ENCODE assay signal across 1 cellular context in the genomic region with DNA sequence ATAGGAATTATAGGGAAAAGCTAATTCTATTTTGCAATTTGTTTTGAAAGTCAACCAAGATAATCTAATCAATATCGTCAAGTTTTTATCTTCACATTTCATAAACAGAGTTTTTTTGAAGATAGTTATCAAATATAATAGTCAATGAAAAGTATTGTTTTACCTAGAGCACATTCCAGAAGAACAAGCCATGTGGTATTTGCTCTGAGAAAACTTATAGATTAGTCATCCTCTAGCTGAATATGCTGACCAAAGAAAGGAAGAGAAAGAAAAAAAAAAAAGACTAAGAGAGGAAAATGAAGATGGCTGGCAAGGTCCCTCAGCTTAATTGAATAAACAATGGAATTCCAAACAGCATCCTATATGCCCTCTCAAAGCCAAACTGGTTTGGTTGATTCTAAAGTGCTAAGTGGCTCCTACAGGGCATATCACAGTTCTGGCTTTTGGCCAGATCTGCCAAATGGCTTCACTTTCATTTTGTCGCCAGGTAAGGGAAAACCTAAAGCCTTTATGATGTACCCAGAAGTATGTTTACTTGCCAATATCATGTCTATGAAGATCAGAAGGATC.
TF ChIP-seq lines count a peak whose summit lies in the region.

No MANE protein-coding gene starts in this region.

TF ChIP-seq in A549, 52 proteins besides CTCF, POLR2A, EP300 and RAD21 (continued from another document):
- TF ChIP-seq EHF (CRISPR knock-in tag; IDR thresholded peaks at IDR 0.05): no peak
